1 cellular context compared by ENCODE assay signal in genomic region chr1:151024540-151025146, GRCh38.
TF ChIP-seq lines count a peak whose summit lies in the region.

No MANE protein-coding gene starts in this region.

TF ChIP-seq in GM23338, 12 proteins besides CTCF, POLR2A, EP300 and RAD21 (continued from another document):
- no peak for TF ChIP-seq STAT1 (IDR thresholded peaks at IDR 0.05; ENCODE audit: unreplicated experiment)
- no peak for TF ChIP-seq POLR2AphosphoS5 (IDR thresholded peaks at IDR 0.05; ENCODE audit: low read depth)
- TF ChIP-seq REST (IDR thresholded peaks at IDR 0.05; ENCODE audit: unreplicated experiment): no peak
- no peak for TF ChIP-seq ZNF331 (CRISPR knock-in tag; IDR thresholded peaks at IDR 0.05; ENCODE audit: low read depth)
